In the genomic region with DNA sequence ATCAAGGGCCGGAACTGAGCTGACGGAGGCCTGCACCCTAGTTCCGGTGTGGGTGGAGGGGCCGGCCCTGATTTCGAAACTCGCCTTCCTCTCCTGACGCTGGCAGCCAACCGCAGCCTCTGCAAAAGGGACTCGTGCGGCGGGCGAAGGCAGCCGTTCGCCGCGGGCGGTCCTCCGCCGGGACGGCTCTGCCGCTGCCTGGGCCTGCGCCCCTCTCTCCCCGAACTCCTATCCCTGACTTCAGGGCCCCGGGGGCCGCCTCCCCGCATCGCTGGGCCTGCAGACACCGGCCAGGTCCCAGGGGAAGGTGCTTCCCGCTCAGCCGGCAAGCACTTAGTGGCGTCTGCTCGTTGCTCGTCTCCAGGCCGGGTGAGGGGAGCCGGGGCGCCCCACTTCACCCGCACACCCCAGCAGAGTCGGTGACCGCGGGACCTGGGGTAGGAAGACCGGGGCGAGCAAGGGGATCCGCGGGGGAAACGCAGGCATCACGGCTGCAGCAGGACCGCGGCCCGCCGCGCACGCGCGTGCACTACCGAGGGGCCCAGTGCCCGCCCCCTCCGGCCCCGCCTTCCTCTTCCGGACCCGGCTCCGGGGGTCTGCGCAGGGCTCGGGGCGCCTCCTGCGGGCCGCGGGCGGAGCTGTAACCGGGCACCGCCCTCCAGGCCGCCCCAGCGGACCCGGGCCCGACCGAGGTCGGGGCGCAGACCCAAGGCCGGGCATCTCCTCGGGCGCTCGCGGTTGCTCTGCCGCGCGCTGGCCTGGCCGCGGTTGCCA, we compare ENCODE assay signal across 1 cellular context.
TF ChIP-seq lines count a peak whose summit lies in the region.

No MANE protein-coding gene starts in this region.

TF ChIP-seq in HEK293, 187 proteins besides CTCF, POLR2A, EP300 and RAD21 (continued from another document and continues in another):
- TF ChIP-seq ZSCAN23 (tag by site-specific recombination; IDR thresholded peaks at IDR 0.05): no peak
- peak; percentile 96 for TF ChIP-seq ZNF335 (tag by site-specific recombination; conservative IDR thresholded peaks at IDR 0.05)
- TF ChIP-seq ZNF302 (tag by site-specific recombination; IDR thresholded peaks at IDR 0.05; ENCODE audit: low read depth): no peak
- peak; percentile 67 for TF ChIP-seq SP2 (tag by site-specific recombination; IDR thresholded peaks at IDR 0.05)
- no peak for TF ChIP-seq BCL11B (tag by site-specific recombination; IDR thresholded peaks at IDR 0.05; ENCODE audit: low read depth)
- peak; percentile 77 for TF ChIP-seq KLF9 (tag by site-specific recombination; IDR thresholded peaks at IDR 0.05; ENCODE audit: low read depth)
- TF ChIP-seq ZNF48 (tag by site-specific recombination; IDR thresholded peaks at IDR 0.05): no peak
- TF ChIP-seq, protein P1, sequence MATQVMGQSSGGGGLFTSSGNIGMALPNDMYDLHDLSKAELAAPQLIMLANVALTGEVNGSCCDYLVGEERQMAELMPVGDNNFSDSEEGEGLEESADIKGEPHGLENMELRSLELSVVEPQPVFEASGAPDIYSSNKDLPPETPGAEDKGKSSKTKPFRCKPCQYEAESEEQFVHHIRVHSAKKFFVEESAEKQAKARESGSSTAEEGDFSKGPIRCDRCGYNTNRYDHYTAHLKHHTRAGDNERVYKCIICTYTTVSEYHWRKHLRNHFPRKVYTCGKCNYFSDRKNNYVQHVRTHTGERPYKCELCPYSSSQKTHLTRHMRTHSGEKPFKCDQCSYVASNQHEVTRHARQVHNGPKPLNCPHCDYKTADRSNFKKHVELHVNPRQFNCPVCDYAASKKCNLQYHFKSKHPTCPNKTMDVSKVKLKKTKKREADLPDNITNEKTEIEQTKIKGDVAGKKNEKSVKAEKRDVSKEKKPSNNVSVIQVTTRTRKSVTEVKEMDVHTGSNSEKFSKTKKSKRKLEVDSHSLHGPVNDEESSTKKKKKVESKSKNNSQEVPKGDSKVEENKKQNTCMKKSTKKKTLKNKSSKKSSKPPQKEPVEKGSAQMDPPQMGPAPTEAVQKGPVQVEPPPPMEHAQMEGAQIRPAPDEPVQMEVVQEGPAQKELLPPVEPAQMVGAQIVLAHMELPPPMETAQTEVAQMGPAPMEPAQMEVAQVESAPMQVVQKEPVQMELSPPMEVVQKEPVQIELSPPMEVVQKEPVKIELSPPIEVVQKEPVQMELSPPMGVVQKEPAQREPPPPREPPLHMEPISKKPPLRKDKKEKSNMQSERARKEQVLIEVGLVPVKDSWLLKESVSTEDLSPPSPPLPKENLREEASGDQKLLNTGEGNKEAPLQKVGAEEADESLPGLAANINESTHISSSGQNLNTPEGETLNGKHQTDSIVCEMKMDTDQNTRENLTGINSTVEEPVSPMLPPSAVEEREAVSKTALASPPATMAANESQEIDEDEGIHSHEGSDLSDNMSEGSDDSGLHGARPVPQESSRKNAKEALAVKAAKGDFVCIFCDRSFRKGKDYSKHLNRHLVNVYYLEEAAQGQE (tag by site-specific recombination; IDR thresholded peaks at IDR 0.05): 0 out of 2 replicates have a peak, but pooled peaks have one; percentile 41
- no peak for TF ChIP-seq ZNF555 (tag by site-specific recombination; conservative IDR thresholded peaks at IDR 0.05)
- TF ChIP-seq, protein P2, sequence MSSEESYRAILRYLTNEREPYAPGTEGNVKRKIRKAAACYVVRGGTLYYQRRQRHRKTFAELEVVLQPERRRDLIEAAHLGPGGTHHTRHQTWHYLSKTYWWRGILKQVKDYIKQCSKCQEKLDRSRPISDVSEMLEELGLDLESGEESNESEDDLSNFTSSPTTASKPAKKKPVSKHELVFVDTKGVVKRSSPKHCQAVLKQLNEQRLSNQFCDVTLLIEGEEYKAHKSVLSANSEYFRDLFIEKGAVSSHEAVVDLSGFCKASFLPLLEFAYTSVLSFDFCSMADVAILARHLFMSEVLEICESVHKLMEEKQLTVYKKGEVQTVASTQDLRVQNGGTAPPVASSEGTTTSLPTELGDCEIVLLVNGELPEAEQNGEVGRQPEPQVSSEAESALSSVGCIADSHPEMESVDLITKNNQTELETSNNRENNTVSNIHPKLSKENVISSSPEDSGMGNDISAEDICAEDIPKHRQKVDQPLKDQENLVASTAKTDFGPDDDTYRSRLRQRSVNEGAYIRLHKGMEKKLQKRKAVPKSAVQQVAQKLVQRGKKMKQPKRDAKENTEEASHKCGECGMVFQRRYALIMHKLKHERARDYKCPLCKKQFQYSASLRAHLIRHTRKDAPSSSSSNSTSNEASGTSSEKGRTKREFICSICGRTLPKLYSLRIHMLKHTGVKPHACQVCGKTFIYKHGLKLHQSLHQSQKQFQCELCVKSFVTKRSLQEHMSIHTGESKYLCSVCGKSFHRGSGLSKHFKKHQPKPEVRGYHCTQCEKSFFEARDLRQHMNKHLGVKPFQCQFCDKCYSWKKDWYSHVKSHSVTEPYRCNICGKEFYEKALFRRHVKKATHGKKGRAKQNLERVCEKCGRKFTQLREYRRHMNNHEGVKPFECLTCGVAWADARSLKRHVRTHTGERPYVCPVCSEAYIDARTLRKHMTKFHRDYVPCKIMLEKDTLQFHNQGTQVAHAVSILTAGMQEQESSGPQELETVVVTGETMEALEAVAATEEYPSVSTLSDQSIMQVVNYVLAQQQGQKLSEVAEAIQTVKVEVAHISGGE (tag by site-specific recombination; conservative IDR thresholded peaks at IDR 0.05; ENCODE audit: low read depth): peak; percentile 81
- TF ChIP-seq, protein P3, sequence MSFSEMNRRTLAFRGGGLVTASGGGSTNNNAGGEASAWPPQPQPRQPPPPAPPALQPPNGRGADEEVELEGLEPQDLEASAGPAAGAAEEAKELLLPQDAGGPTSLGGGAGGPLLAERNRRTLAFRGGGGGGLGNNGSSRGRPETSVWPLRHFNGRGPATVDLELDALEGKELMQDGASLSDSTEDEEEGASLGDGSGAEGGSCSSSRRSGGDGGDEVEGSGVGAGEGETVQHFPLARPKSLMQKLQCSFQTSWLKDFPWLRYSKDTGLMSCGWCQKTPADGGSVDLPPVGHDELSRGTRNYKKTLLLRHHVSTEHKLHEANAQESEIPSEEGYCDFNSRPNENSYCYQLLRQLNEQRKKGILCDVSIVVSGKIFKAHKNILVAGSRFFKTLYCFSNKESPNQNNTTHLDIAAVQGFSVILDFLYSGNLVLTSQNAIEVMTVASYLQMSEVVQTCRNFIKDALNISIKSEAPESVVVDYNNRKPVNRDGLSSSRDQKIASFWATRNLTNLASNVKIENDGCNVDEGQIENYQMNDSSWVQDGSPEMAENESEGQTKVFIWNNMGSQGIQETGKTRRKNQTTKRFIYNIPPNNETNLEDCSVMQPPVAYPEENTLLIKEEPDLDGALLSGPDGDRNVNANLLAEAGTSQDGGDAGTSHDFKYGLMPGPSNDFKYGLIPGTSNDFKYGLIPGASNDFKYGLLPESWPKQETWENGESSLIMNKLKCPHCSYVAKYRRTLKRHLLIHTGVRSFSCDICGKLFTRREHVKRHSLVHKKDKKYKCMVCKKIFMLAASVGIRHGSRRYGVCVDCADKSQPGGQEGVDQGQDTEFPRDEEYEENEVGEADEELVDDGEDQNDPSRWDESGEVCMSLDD (tag by site-specific recombination; IDR thresholded peaks at IDR 0.05): peak; percentile 74
- TF ChIP-seq ZNF24 (tag by site-specific recombination; IDR thresholded peaks at IDR 0.05): no peak
- peak; percentile 82 for TF ChIP-seq GLIS1 (tag by site-specific recombination; IDR thresholded peaks at IDR 0.05)
- 0 out of 2 replicates have a peak, but pooled peaks have one; percentile 37 for TF ChIP-seq ZBTB7A (tag by site-specific recombination; IDR thresholded peaks at IDR 0.05; ENCODE audit: low read depth)
- no peak; the same call in 1 of the 2 replicates for TF ChIP-seq KLF10 (tag by site-specific recombination; IDR thresholded peaks at IDR 0.05)
- TF ChIP-seq KLF7 (tag by site-specific recombination; IDR thresholded peaks at IDR 0.05; ENCODE audit: borderline replicate concordance): no peak
- TF ChIP-seq ZNF747 (tag by site-specific recombination; IDR thresholded peaks at IDR 0.05): no peak
- peak; percentile 62 for TF ChIP-seq ZBTB8A (tag by site-specific recombination; IDR thresholded peaks at IDR 0.05)
- TF ChIP-seq, protein P4, sequence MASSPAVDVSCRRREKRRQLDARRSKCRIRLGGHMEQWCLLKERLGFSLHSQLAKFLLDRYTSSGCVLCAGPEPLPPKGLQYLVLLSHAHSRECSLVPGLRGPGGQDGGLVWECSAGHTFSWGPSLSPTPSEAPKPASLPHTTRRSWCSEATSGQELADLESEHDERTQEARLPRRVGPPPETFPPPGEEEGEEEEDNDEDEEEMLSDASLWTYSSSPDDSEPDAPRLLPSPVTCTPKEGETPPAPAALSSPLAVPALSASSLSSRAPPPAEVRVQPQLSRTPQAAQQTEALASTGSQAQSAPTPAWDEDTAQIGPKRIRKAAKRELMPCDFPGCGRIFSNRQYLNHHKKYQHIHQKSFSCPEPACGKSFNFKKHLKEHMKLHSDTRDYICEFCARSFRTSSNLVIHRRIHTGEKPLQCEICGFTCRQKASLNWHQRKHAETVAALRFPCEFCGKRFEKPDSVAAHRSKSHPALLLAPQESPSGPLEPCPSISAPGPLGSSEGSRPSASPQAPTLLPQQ (tag by site-specific recombination; IDR thresholded peaks at IDR 0.05): peak; percentile 55; the same call in 1 of the 2 replicates
- TF ChIP-seq RBAK (tag by site-specific recombination; IDR thresholded peaks at IDR 0.05): no peak
- no peak for TF ChIP-seq ZNF544 (tag by site-specific recombination; IDR thresholded peaks at IDR 0.05)
- 0 out of 2 replicates have a peak, but pooled peaks have one; percentile 21 for TF ChIP-seq BCL11A (tag by site-specific recombination; IDR thresholded peaks at IDR 0.05; ENCODE audit: low read depth)
- no peak; the same call in none of the 2 replicates for TF ChIP-seq ZNF324 (tag by site-specific recombination; IDR thresholded peaks at IDR 0.05)
- no peak for TF ChIP-seq ZNF837 (tag by site-specific recombination; IDR thresholded peaks at IDR 0.05)
- TF ChIP-seq, protein P5, sequence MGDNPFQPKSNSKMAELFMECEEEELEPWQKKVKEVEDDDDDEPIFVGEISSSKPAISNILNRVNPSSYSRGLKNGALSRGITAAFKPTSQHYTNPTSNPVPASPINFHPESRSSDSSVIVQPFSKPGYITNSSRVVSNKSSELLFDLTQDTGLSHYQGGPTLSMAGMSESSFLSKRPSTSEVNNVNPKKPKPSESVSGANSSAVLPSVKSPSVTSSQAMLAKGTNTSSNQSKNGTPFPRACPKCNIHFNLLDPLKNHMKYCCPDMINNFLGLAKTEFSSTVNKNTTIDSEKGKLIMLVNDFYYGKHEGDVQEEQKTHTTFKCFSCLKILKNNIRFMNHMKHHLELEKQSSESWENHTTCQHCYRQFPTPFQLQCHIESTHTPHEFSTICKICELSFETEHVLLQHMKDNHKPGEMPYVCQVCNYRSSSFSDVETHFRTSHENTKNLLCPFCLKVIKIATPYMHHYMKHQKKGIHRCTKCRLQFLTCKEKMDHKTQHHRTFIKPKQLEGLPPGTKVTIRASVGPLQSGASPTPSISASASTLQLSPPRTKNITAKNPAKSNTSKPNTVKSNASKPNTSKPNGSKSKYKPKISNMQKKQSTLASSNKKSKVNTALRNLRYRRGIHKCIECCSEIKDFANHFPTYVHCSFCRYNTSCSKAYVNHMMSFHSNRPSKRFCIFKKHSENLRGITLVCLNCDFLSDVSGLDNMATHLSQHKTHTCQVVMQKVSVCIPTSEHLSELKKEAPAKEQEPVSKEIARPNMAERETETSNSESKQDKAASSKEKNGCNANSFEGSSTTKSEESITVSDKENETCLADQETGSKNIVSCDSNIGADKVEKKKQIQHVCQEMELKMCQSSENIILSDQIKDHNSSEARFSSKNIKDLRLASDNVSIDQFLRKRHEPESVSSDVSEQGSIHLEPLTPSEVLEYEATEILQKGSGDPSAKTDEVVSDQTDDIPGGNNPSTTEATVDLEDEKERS (tag by site-specific recombination; IDR thresholded peaks at IDR 0.05): no peak
- TF ChIP-seq GLIS2 (tag by site-specific recombination; IDR thresholded peaks at IDR 0.05): peak; percentile 90
- TF ChIP-seq, protein P6, sequence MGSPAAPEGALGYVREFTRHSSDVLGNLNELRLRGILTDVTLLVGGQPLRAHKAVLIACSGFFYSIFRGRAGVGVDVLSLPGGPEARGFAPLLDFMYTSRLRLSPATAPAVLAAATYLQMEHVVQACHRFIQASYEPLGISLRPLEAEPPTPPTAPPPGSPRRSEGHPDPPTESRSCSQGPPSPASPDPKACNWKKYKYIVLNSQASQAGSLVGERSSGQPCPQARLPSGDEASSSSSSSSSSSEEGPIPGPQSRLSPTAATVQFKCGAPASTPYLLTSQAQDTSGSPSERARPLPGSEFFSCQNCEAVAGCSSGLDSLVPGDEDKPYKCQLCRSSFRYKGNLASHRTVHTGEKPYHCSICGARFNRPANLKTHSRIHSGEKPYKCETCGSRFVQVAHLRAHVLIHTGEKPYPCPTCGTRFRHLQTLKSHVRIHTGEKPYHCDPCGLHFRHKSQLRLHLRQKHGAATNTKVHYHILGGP (tag by site-specific recombination; IDR thresholded peaks at IDR 0.05): no peak
- TF ChIP-seq ZNF157 (tag by site-specific recombination; IDR thresholded peaks at IDR 0.05): no peak
- no peak for TF ChIP-seq ZNF138 (tag by site-specific recombination; IDR thresholded peaks at IDR 0.05; ENCODE audit: borderline replicate concordance)
- no peak for TF ChIP-seq SALL2 (tag by site-specific recombination; IDR thresholded peaks at IDR 0.05; ENCODE audit: borderline replicate concordance)
- no peak for TF ChIP-seq ZNF596 (tag by site-specific recombination; IDR thresholded peaks at IDR 0.05)
- TF ChIP-seq SETDB1 (IDR thresholded peaks at IDR 0.05; ENCODE audit: insufficient read length, low read length): no peak
- TF ChIP-seq, protein P7, sequence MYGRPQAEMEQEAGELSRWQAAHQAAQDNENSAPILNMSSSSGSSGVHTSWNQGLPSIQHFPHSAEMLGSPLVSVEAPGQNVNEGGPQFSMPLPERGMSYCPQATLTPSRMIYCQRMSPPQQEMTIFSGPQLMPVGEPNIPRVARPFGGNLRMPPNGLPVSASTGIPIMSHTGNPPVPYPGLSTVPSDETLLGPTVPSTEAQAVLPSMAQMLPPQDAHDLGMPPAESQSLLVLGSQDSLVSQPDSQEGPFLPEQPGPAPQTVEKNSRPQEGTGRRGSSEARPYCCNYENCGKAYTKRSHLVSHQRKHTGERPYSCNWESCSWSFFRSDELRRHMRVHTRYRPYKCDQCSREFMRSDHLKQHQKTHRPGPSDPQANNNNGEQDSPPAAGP (tag by site-specific recombination; IDR thresholded peaks at IDR 0.05): peak; percentile 38; the same call in 1 of the 2 replicates
- no peak for TF ChIP-seq ZBTB1 (tag by site-specific recombination; IDR thresholded peaks at IDR 0.05)
